In genomic region chr3:169148448-169149348, GRCh38 we compare ENCODE assay signal across 9 cellular contexts.
DNase-seq lines count a peak whose midpoint lies in the region; ATAC-seq, FAIRE-seq and TF ChIP-seq lines count a peak whose summit lies in the region.
"Had no signal": no experiment of that assay in that cellular context is flagged by ENCODE, and none has a peak within 500 bp of the region (broad histone marks: within the 10 kb centered on the region; RNA-seq: fewer than 3 reads in every experiment).

No MANE protein-coding gene starts in this region.

- peak overlapping the region; percentile 2 for H3K4me3 ChIP-seq in ovary

- H3K27me3 Mint-ChIP-seq in endothelial cell (ENCODE audit: unreplicated experiment) (peaks cover 5% of the 10 kb centered on the region), T-helper 17 cell (peaks cover 61% of the 10 kb centered on the region)

- H3K36me3 ChIP-seq in ovary = no peaks in the 10 kb centered on the region

- no peak for DNase-seq in endothelial cell (ENCODE audit: low spot score)
- no peak for DNase-seq in ovary
- DNase-seq in T-helper 17 cell = no peak
- no peak for DNase-seq in GM19239 (ENCODE audit: insufficient read length, low spot score)
- DNase-seq in iPS-NIHi7 (ENCODE audit: extremely low spot score) = no peak
- no peak for DNase-seq in SHP77 treated with DMSO at 0.1 percent for 48 hours (lab: John Stamatoyannopoulos, UW)

- no peak for TF ChIP-seq EP300 in ovary (IDR thresholded peaks at IDR 0.05)

- no peak for TF ChIP-seq POLR2A in ovary (IDR thresholded peaks at IDR 0.05)

- H3K4me3 Mint-ChIP-seq in endothelial cell (ENCODE audit: unreplicated experiment) (peak overlapping the region; percentile 65), T-helper 17 cell (no peak overlapping the region)

- H3K27me3 ChIP-seq in ovary = no peaks in the 10 kb centered on the region

- H3K9me3 Mint-ChIP-seq in endothelial cell (ENCODE audit: unreplicated experiment) = no peaks in the 10 kb centered on the region

- peaks cover 3% of the 10 kb centered on the region for H3K4me1 ChIP-seq in ovary (ENCODE audit: insufficient read depth)

- FAIRE-seq in GM19239 (lab: Jason Lieb, UNC) = no peak

- H3K27ac Mint-ChIP-seq in endothelial cell (ENCODE audit: unreplicated experiment) (peak overlapping the region; percentile 90), T-helper 17 cell (no peak overlapping the region)
- H3K27ac Mint-ChIP-seq: activated naive CD4-positive, alpha-beta T cell treated with anti-CD3 and anti-CD28 coated beads, Interleukin-2, amount 50 U/mL, for 24 hours had no signal

- intact Hi-C loops in ovary (cut with DNase I) = loop anchor here in 3 of 4 donors (5.0 to 10.0 kb wide), 3 partner anchors 516 to 599 kb away; partner anchors contain the start of gene MECOM (in 1 of the 3)

- no peak overlapping the region for H3K27ac ChIP-seq in ovary

- whole genome bisulfite sequencing in ovary, 3 donors = 5 to 6% (median 5%) methylated on average over 24 of the region's 24 CpGs

- H3K36me3 Mint-ChIP-seq in endothelial cell (ENCODE audit: low read depth, unreplicated experiment) (no peaks in the 10 kb centered on the region), T-helper 17 cell (ENCODE audit: low read depth) (no peaks in the 10 kb centered on the region)
- H3K36me3 Mint-ChIP-seq: activated naive CD4-positive, alpha-beta T cell treated with anti-CD3 and anti-CD28 coated beads, Interleukin-2, amount 50 U/mL, for 24 hours had no signal

- H3K9me3 ChIP-seq in ovary = peaks cover 0 to 3% of the 10 kb centered on the region in 2 donors
- H3K9me3 ChIP-seq in T-helper 17 cell (ENCODE audit: control insufficient read depth, low read length, poor library complexity, severe bottlenecking) = no peaks in the 10 kb centered on the region

- ATAC-seq in GM18909 (IDR thresholded peaks at IDR 0.05; ENCODE audit: poor library complexity, unreplicated experiment) = peak; percentile 4
- ATAC-seq in HG03354 (IDR thresholded peaks at IDR 0.05; ENCODE audit: poor library complexity, severe bottlenecking, unreplicated experiment) = peak; percentile 19
- ATAC-seq in T-helper 17 cell = no peak

- no peak for TF ChIP-seq CTCF in endothelial cell (IDR thresholded peaks at IDR 0.05; ENCODE audit: unreplicated experiment)
- TF ChIP-seq CTCF in ovary (IDR thresholded peaks at IDR 0.05) = no peak

- H3K4me1 Mint-ChIP-seq in endothelial cell (ENCODE audit: unreplicated experiment) (peaks cover 43% of the 10 kb centered on the region), T-helper 17 cell (peaks cover 19% of the 10 kb centered on the region)
